Comparison of ENCODE assay signal across 26 cellular contexts in the genomic region with DNA sequence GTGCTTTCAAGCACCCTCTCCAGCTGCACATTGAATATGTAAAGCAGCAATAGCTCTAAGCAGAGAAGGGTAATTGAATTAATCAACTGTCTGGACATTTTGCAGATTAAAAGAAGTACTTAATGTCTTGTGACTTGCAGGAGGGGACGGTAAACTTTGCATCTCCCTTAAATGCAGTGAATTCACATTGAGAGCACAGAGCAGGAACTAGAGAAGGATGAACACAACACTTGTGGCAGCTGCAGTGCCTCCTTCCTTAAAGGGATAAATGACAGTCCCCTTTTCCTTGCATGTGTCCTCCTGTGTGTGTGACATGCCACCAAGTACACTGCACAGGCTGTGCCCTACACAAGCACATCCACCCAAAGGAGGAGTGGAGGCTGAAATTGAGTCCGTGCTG. TPM values are rescaled to one million over a fixed set of nuclear protein-coding genes. Genes with fewer than 3 reads are reported as not detected.
DNase-seq lines count a peak whose midpoint lies in the region; ATAC-seq and TF ChIP-seq lines count a peak whose summit lies in the region.
"Had no signal": no experiment of that assay in that cellular context is flagged by ENCODE, and none has a peak within 500 bp of the region (broad histone marks: within the 10 kb centered on the region; RNA-seq: fewer than 3 reads in every experiment).

No MANE protein-coding gene starts in this region.

- no peaks in the 10 kb centered on the region for H4K20me1 ChIP-seq in BLaER1
- no peaks in the 10 kb centered on the region for H4K20me1 ChIP-seq in MM.1S (ENCODE audit: insufficient read depth, low read length)
- H4K20me1 ChIP-seq in OCI-LY7 (ENCODE audit: insufficient read depth, low read length): no peaks in the 10 kb centered on the region

- H3K79me2 ChIP-seq in MM.1S (ENCODE audit: low read length) (no peaks in the 10 kb centered on the region), OCI-LY7 (ENCODE audit: insufficient read depth, low read depth, low read length) (no peaks in the 10 kb centered on the region)

- H3K9me2 ChIP-seq in MM.1S (replicated peaks; ENCODE audit: insufficient read depth, low read length) (no peaks in the 10 kb centered on the region), OCI-LY7 (ENCODE audit: insufficient read depth, low read length) (no peaks in the 10 kb centered on the region)

- TF ChIP-seq CTCF in MM.1S (IDR thresholded peaks at IDR 0.05; ENCODE audit: low read length) (no peak), OCI-LY7 (conservative IDR thresholded peaks at IDR 0.05; ENCODE audit: low read length) (no peak), GM10266 (IDR thresholded peaks at IDR 0.05; ENCODE audit: control insufficient read depth, insufficient read depth, low read depth, missing control alignments) (no peak)

- no peak overlapping the region for H3K27ac Mint-ChIP-seq in activated naive CD8-positive, alpha-beta T cell treated with anti-CD3 and anti-CD28 coated beads, Interleukin-2, amount 50 U/mL, for 24 hours
- H3K27ac Mint-ChIP-seq in CD4-positive, alpha-beta memory T cell: no peak overlapping the region
- H3K27ac Mint-ChIP-seq: activated naive CD8-positive, alpha-beta T cell; activated T-helper 1 cell treated with anti-CD3 and anti-CD28 coated beads, Interleukin-12 subunit alpha, Interleukin-12 subunit beta, Interleukin-2, Interleukin-4 antibody, amounts not matched to agents 30 ng/mL and 10 ng/mL and 1 ng/mL, durations not matched to agents 14 hours and 24 hours and 36 hours; CD4-positive, alpha-beta T cell; mesothelial cell of epicardium had no signal

- H3K36me3 ChIP-seq in BLaER1 (no peaks in the 10 kb centered on the region), MM.1S (replicated peaks; ENCODE audit: insufficient read depth, low read length) (no peaks in the 10 kb centered on the region), OCI-LY7 (ENCODE audit: insufficient read depth, low read length) (no peaks in the 10 kb centered on the region)
- no peaks in the 10 kb centered on the region for H3K36me3 ChIP-seq in CD4-positive, alpha-beta memory T cell (ENCODE audit: insufficient read depth, low read length)
- H3K36me3 ChIP-seq: colonic mucosa, HAP-1, tibial nerve had no signal

- no peak overlapping the region for H3K4me3 ChIP-seq in BLaER1
- no peak overlapping the region for H3K4me3 ChIP-seq in MM.1S (ENCODE audit: low read length)
- no peak overlapping the region for H3K4me3 ChIP-seq in OCI-LY7 (ENCODE audit: low read depth, low read length, poor library complexity, severe bottlenecking)
- H3K4me3 ChIP-seq in CD4-positive, alpha-beta memory T cell (ENCODE audit: low read length in 2 of 2): no peak overlapping the region
- H3K4me3 ChIP-seq: body of pancreas, colonic mucosa, HAP-1, smooth muscle cell, tibial nerve had no signal

- BruUV-seq in OCI-LY7 (replicated peaks; lab: Mats Ljungman, UMichigan): no TSS peak

- no peak overlapping the region for H3K27ac ChIP-seq in BLaER1
- H3K27ac ChIP-seq in MM.1S (ENCODE audit: low read length): no peak overlapping the region
- no peak overlapping the region for H3K27ac ChIP-seq in OCI-LY7 (ENCODE audit: low read depth, low read length, poor library complexity, severe bottlenecking)
- no peak overlapping the region for H3K27ac ChIP-seq in CD4-positive, alpha-beta memory T cell (ENCODE audit: low read depth, low read length)
- H3K27ac ChIP-seq: body of pancreas, colonic mucosa had no signal

- POLR2A ChIA-PET in OCI-LY7 (lab: Charles Lee): interaction anchor here (0.6 to 1.9 kb wide), 5 partner anchors 8 to 53 kb away, joined by 3 to 6 read pairs (median 5); no protein-coding TSS in a partner anchor
- POLR2A ChIA-PET in CD4-positive, alpha-beta memory T cell (lab: Charles Lee; ENCODE audit: partially characterized antibody): no interaction called here

- ATAC-seq in activated naive CD8-positive, alpha-beta T cell treated with anti-CD3 and anti-CD28 coated beads, Interleukin-2, amount 50 U/mL, for 24 hours: no peak
- ATAC-seq: body of pancreas; left colon; Right ventricle myocardium inferior; stimulated activated naive CD8-positive, alpha-beta T cell treated with anti-CD3 and anti-CD28 coated beads, Interleukin-15, Interleukin-2, amounts not matched to agents 100 U/mL and 50 U/mL, for 24 hours had no signal

- H3K4me1 Mint-ChIP-seq in activated naive CD8-positive, alpha-beta T cell treated with anti-CD3 and anti-CD28 coated beads, Interleukin-2, amount 50 U/mL, for 24 hours: peaks cover 16% of the 10 kb centered on the region
- peaks cover 5 to 9% (median 7%) of the 10 kb centered on the region in 4 donors for H3K4me1 Mint-ChIP-seq in CD4-positive, alpha-beta memory T cell
- H3K4me1 Mint-ChIP-seq: mesothelial cell of epicardium had no signal

- DNase-seq in MM.1S: no peak
- DNase-seq in OCI-LY7 (ENCODE audit: low spot score): peak; percentile 21
- DNase-seq in left kidney (ENCODE audit: low read depth, low spot score): peak; percentile 5
- no peak for DNase-seq in activated naive CD8-positive, alpha-beta T cell treated with anti-CD3 and anti-CD28 coated beads, Interleukin-2, amount 50 U/mL, for 24 hours
- DNase-seq in SHP77 (lab: John Stamatoyannopoulos, UW): no peak
- no peak for DNase-seq in CD4-positive, alpha-beta memory T cell
- DNase-seq in GM10266 (ENCODE audit: extremely low spot score): no peak
- DNase-seq: activated CD4-positive, alpha-beta T cell treated with anti-CD3 and anti-CD28 coated beads for 48 hours; body of pancreas; CD4-positive, alpha-beta T cell; colonic mucosa; DMS153; left colon; NCI-H146; stimulated activated CD4-positive, alpha-beta T cell treated with anti-CD3 and anti-CD28 coated beads, Interleukin-4, amount 100 ng/mL, for 1 hour; stimulated activated naive CD8-positive, alpha-beta T cell treated with anti-CD3 and anti-CD28 coated beads, Interleukin-15, Interleukin-2, amounts not matched to agents 100 U/mL and 50 U/mL, for 24 hours; T-helper 1 cell had no signal

- no peaks in the 10 kb centered on the region for H3K36me3 Mint-ChIP-seq in activated naive CD8-positive, alpha-beta T cell treated with anti-CD3 and anti-CD28 coated beads, Interleukin-2, amount 50 U/mL, for 24 hours (ENCODE audit: low read depth)
- H3K36me3 Mint-ChIP-seq in CD4-positive, alpha-beta memory T cell: no peaks in the 10 kb centered on the region
- H3K36me3 Mint-ChIP-seq: activated naive CD8-positive, alpha-beta T cell; mesothelial cell of epicardium had no signal

- H2AFZ ChIP-seq in MM.1S (ENCODE audit: low read length) (peak overlapping the region; percentile 2; the same call in 1 of the 2 replicates), OCI-LY7 (ENCODE audit: low read length) (peak overlapping the region; percentile 17)

- H3K9me3 Mint-ChIP-seq in activated naive CD8-positive, alpha-beta T cell treated with anti-CD3 and anti-CD28 coated beads, Interleukin-2, amount 50 U/mL, for 24 hours: no peaks in the 10 kb centered on the region
- peaks cover 0 to 2% (median 0%) of the 10 kb centered on the region in 8 donors for H3K9me3 Mint-ChIP-seq in CD4-positive, alpha-beta memory T cell
- H3K9me3 Mint-ChIP-seq: activated T-helper 1 cell treated with anti-CD3 and anti-CD28 coated beads, Interleukin-12 subunit alpha, Interleukin-12 subunit beta, Interleukin-2, Interleukin-4 antibody, amounts not matched to agents 30 ng/mL and 10 ng/mL and 1 ng/mL, durations not matched to agents 14 hours and 24 hours and 36 hours; CD4-positive, alpha-beta T cell; mesothelial cell of epicardium; neural crest cell had no signal

- H3K4me3 Mint-ChIP-seq in activated naive CD8-positive, alpha-beta T cell treated with anti-CD3 and anti-CD28 coated beads, Interleukin-2, amount 50 U/mL, for 24 hours: no peak overlapping the region
- H3K4me3 Mint-ChIP-seq in CD4-positive, alpha-beta memory T cell: no peak overlapping the region
- H3K4me3 Mint-ChIP-seq: activated naive CD8-positive, alpha-beta T cell; activated T-helper 1 cell treated with anti-CD3 and anti-CD28 coated beads, Interleukin-12 subunit alpha, Interleukin-12 subunit beta, Interleukin-2, Interleukin-4 antibody, amounts not matched to agents 30 ng/mL and 10 ng/mL and 1 ng/mL, durations not matched to agents 14 hours and 24 hours and 36 hours; CD4-positive, alpha-beta T cell; mesothelial cell of epicardium; neural crest cell had no signal

- H3K4me2 ChIP-seq in BLaER1 (no peak overlapping the region; the same call in 1 of the 2 replicates), MM.1S (ENCODE audit: low read depth, low read length) (no peak overlapping the region), OCI-LY7 (ENCODE audit: low read length) (no peak overlapping the region)
- H3K4me2 ChIP-seq: smooth muscle cell had no signal

- CTCF ChIA-PET in OCI-LY7 (lab: Charles Lee; ENCODE audit: unreplicated experiment): no interaction called here
- CTCF ChIA-PET in CD4-positive, alpha-beta memory T cell (lab: Charles Lee; ENCODE audit: partially characterized antibody): interaction anchor here (1.3 kb wide), 1 partner anchor 37 kb away, joined by 5 read pairs; no protein-coding TSS in a partner anchor

- intact Hi-C loops in OCI-LY7 (cut with micrococcal nuclease; ENCODE audit: unreplicated experiment): no loop called here
- intact Hi-C loops in CD4-positive, alpha-beta memory T cell (cut with micrococcal nuclease): no loop called here

- H3K27me3 ChIP-seq in BLaER1 (no peaks in the 10 kb centered on the region), MM.1S (replicated peaks; ENCODE audit: insufficient read depth, low read length) (no peaks in the 10 kb centered on the region)
- no peaks in the 10 kb centered on the region for H3K27me3 ChIP-seq in CD4-positive, alpha-beta memory T cell (ENCODE audit: insufficient read depth, low read length)
- H3K27me3 ChIP-seq: body of pancreas, colonic mucosa, tibial nerve had no signal

- H3K9me3 ChIP-seq in BLaER1 (no peaks in the 10 kb centered on the region), MM.1S (replicated peaks; ENCODE audit: insufficient read depth, low read length) (no peaks in the 10 kb centered on the region), OCI-LY7 (ENCODE audit: low read length) (no peaks in the 10 kb centered on the region)
- no peaks in the 10 kb centered on the region for H3K9me3 ChIP-seq in CD4-positive, alpha-beta memory T cell (ENCODE audit: control insufficient read depth in 1 of 2, low read length in 2 of 2)
- H3K9me3 ChIP-seq: body of pancreas, colonic mucosa, HAP-1 had no signal

- H3K27me3 Mint-ChIP-seq in activated naive CD8-positive, alpha-beta T cell treated with anti-CD3 and anti-CD28 coated beads, Interleukin-2, amount 50 U/mL, for 24 hours: no peaks in the 10 kb centered on the region
- H3K27me3 Mint-ChIP-seq in CD4-positive, alpha-beta memory T cell: no peaks in the 10 kb centered on the region
- H3K27me3 Mint-ChIP-seq: activated naive CD8-positive, alpha-beta T cell; CD4-positive, alpha-beta T cell had no signal

- H3F3A ChIP-seq in MM.1S (ENCODE audit: insufficient read depth, low read length): peaks cover 16% of the 10 kb centered on the region

- H3K9ac ChIP-seq in BLaER1 (0 out of 2 replicates have a peak overlapping the region, but pooled peaks have one; percentile 3), MM.1S (ENCODE audit: low read length) (no peak overlapping the region)

- H3K4me1 ChIP-seq in BLaER1 (peaks cover 33% of the 10 kb centered on the region), MM.1S (ENCODE audit: low read length) (peaks cover 33% of the 10 kb centered on the region), OCI-LY7 (ENCODE audit: insufficient read depth, low read length, poor library complexity, severe bottlenecking) (peaks cover 30% of the 10 kb centered on the region)
- peaks cover 5% of the 10 kb centered on the region for H3K4me1 ChIP-seq in CD4-positive, alpha-beta memory T cell (ENCODE audit: insufficient read depth, low read length)
- H3K4me1 ChIP-seq: colonic mucosa, HAP-1 had no signal

RNA-seq across cellular contexts. Expression of gene CDK5RAP2, which starts 7.4 kb away (rescaled TPM):
- total RNA-seq in OCI-LY7 (2014; rRNA removed; shearing (Covaris generic)): 81.6 and 95.1 TPM in 2 replicates
- total RNA-seq in OCI-LY7 (2022): 76.0 and 101 TPM in 2 replicates
- total RNA-seq in CD4-positive, alpha-beta memory T cell: 100 to 1,000 TPM in 1 of 2 experiments, 10 to 100 TPM in 1; 88.5 to 102 TPM
- 10 to 100 TPM in 1 of 2 donors, 1 to 10 TPM in 1; 3.9 to 30.4 TPM for polyA plus RNA-seq in CD4-positive, alpha-beta memory T cell

Comparison
In these comparisons a context has a peak if more than half of its experiments do, and no peak if none do; other contexts are left out.
1. DNase-seq: peak in OCI-LY7 (single experiment) and left kidney (single experiment); none in MM.1S (single experiment), activated naive CD8-positive, alpha-beta T cell treated with anti-CD3 and anti-CD28 coated beads, Interleukin-2, amount 50 U/mL, for 24 hours (single experiment), SHP77 (0 of 2), CD4-positive, alpha-beta memory T cell (0 of 5) and GM10266 (single experiment).